ENCODE assay signal across 21 cellular contexts in genomic region chr12:90622431-90622830, GRCh38.
DNase-seq lines count a peak whose midpoint lies in the region; ATAC-seq and TF ChIP-seq lines count a peak whose summit lies in the region.
"Had no signal": no experiment of that assay in that cellular context is flagged by ENCODE, and none has a peak within 500 bp of the region (broad histone marks: within the 10 kb centered on the region; RNA-seq: fewer than 3 reads in every experiment).

No MANE protein-coding gene starts in this region.

- H3K4me2 ChIP-seq in skeletal muscle satellite cell (ENCODE audit: low read length), result peak overlapping the region; percentile 16

- DNase-seq in NCI-H2227 treated with DMSO at 0.1 percent for 48 hours (lab: John Stamatoyannopoulos, UW), result peak; percentile 34
- DNase-seq in NCI-H2227 (lab: John Stamatoyannopoulos, UW; ENCODE audit: unreplicated experiment), result no peak
- DNase-seq in astrocyte of the spinal cord (ENCODE audit: low read depth, low spot score), result peak; percentile 6
- peak; percentile 23 for DNase-seq in fibroblast of the aortic adventitia (ENCODE audit: low read depth)
- DNase-seq in NCI-H2171 treated with DMSO at 0.1 percent for 48 hours (lab: John Stamatoyannopoulos, UW), result no peak
- DNase-seq in T-helper 9 cell, result no peak
- DNase-seq: 8988T; activated CD4-positive, CD25-positive, alpha-beta regulatory T cell treated with anti-CD3 and anti-CD28 coated beads, Interleukin-2, amount 50 U/mL, for 72 hours; body of pancreas; CD8-positive, alpha-beta T cell; glutamatergic neuron; NCI-H2029 treated with DMSO at 0.1 percent for 48 hours; NCI-H748 treated with DMSO at 0.1 percent for 48 hours; nucleus accumbens; spleen; stimulated activated naive CD8-positive, alpha-beta T cell treated with anti-CD3 and anti-CD28 coated beads, Interleukin-15, Interleukin-2, amounts not matched to agents 100 U/mL and 50 U/mL, for 24 hours; T-helper 1 cell; upper lobe of right lung had no signal

- no peak overlapping the region for H3K9ac ChIP-seq in skeletal muscle satellite cell (ENCODE audit: low read depth, low read length)

- in situ Hi-C loops in astrocyte of the spinal cord (cut with HindIII; ENCODE audit: low sequenced_read_pairs), result no loop called here

- peaks cover 21% of the 10 kb centered on the region for H3K4me1 ChIP-seq in skeletal muscle satellite cell (ENCODE audit: control insufficient read depth, insufficient read depth, low read length)
- H3K4me1 ChIP-seq: body of pancreas, HAP-1, spleen, upper lobe of right lung had no signal

- H3K9me3 ChIP-seq in skeletal muscle satellite cell (replicated peaks; ENCODE audit: low read length), result no peaks in the 10 kb centered on the region
- H3K9me3 ChIP-seq: body of pancreas, HAP-1, spleen, upper lobe of right lung had no signal

- no peak for TF ChIP-seq CTCF in astrocyte of the spinal cord (IDR thresholded peaks at IDR 0.05; ENCODE audit: low read depth, low read length)
- TF ChIP-seq CTCF in fibroblast of the aortic adventitia (IDR thresholded peaks at IDR 0.05; ENCODE audit: insufficient read depth, low read length), result no peak

- H3K4me3 ChIP-seq in astrocyte of the spinal cord (ENCODE audit: low read depth, low read length) (no peak overlapping the region), fibroblast of the aortic adventitia (ENCODE audit: low read depth, low read length) (no peak overlapping the region), skeletal muscle satellite cell (ENCODE audit: low read length) (no peak overlapping the region)
- H3K4me3 ChIP-seq: body of pancreas, HAP-1, spleen, upper lobe of right lung had no signal

- no peaks in the 10 kb centered on the region for H3K27me3 ChIP-seq in skeletal muscle satellite cell (ENCODE audit: control insufficient read depth, insufficient read depth, low read length)
- H3K27me3 ChIP-seq: body of pancreas, spleen, upper lobe of right lung had no signal

- H3K36me3 ChIP-seq in skeletal muscle satellite cell (ENCODE audit: insufficient read depth, low read length), result no peaks in the 10 kb centered on the region
- H3K36me3 ChIP-seq: HAP-1, spleen, upper lobe of right lung had no signal

- ATAC-seq in HG02588 (IDR thresholded peaks at IDR 0.05; ENCODE audit: unreplicated experiment), result no peak
- ATAC-seq: body of pancreas; CD8-positive, alpha-beta T cell; stimulated activated naive CD8-positive, alpha-beta T cell treated with anti-CD3 and anti-CD28 coated beads, Interleukin-15, Interleukin-2, amounts not matched to agents 100 U/mL and 50 U/mL, for 24 hours; upper lobe of right lung had no signal

Comparison
In these comparisons a context has a peak if more than half of its experiments do, and no peak if none do; other contexts are left out.
1. DNase-seq: peak in NCI-H2227 treated with DMSO at 0.1 percent for 48 hours (single experiment), astrocyte of the spinal cord (single experiment) and fibroblast of the aortic adventitia (single experiment); none in NCI-H2227 (single experiment), NCI-H2171 treated with DMSO at 0.1 percent for 48 hours (single experiment) and T-helper 9 cell (single experiment).